ENCODE assay signal across 22 cellular contexts in the genomic region with DNA sequence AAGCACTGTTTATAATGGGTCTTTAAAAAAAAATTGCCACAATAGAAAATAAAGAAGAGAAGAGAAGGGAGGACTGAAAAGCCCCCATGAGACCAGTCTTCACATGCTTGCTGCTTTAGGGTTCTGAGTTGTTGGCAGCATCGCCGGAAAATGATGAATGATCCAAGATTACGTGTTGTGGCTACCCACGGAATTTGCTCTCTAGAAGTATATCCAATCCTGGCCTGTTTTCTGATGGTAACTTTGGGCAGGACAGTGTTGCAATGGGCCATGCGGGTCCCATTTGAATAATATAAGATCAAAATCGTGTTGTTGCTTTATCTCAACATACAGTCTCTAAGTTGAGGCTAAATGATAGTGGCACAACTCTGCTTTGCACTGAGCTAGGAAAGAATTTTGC.
"Had no signal": no experiment of that assay in that cellular context is flagged by ENCODE, and none has a peak within 500 bp of the region (broad histone marks: within the 10 kb centered on the region; RNA-seq: fewer than 3 reads in every experiment).

No MANE protein-coding gene starts in this region.

- H3K4me3 ChIP-seq: body of pancreas, heart right ventricle, lower lobe of right lung, right lobe of liver, smooth muscle cell, thoracic aorta, vagina had no signal

- DNase-seq: activated B cell treated with CpG ODN at 0.5 μM for 24 hours; activated CD4-positive, alpha-beta T cell treated with anti-CD3 and anti-CD28 coated beads for 4 hours; activated CD4-positive, alpha-beta T cell treated with anti-CD3 and anti-CD28 coated beads, Interleukin-2, amount 50 U/mL, for 48 hours; activated CD8-positive, alpha-beta memory T cell treated with anti-CD3 and anti-CD28 coated beads, Interleukin-2, amount 50 U/mL, for 48 hours; activated naive CD4-positive, alpha-beta T cell; activated T-cell treated with anti-CD3 and anti-CD28 coated beads, Interleukin-2, amount 50 U/mL, for 4 hours; amniotic stem cell; body of pancreas; effector CD4-positive, alpha-beta T cell; heart right ventricle; kidney; lower lobe of right lung; naive thymus-derived CD4-positive, alpha-beta T cell; occipital lobe; right lobe of liver; stimulated activated CD4-positive, alpha-beta T cell treated with anti-CD3 and anti-CD28 coated beads, Interleukin-2, amount 100 ng/mL, for 48 hours; stimulated activated CD8-positive, alpha-beta memory T cell treated with anti-CD3 and anti-CD28 coated beads, Interleukin-4, amount 100 ng/mL, for 48 hours; stimulated activated naive B cell treated with anti-CD40 and anti-IgM and Interleukin-4, amounts not matched to agents 10 μg/mL and 1 μg/mL and 100 μg/mL, for 72 hours; T1000 had no signal

- FAIRE-seq: kidney had no signal

- ATAC-seq: activated T-cell treated with anti-CD3 and anti-CD28 coated beads, Interleukin-2, amount 50 U/mL, for 4 hours; body of pancreas; heart right ventricle; lower lobe of right lung; naive thymus-derived CD4-positive, alpha-beta T cell; right lobe of liver; stimulated activated naive B cell treated with anti-CD40 and anti-IgM and Interleukin-4, amounts not matched to agents 10 μg/mL and 1 μg/mL and 100 μg/mL, for 72 hours had no signal
